31 cellular contexts compared by ENCODE assay signal in the genomic region with DNA sequence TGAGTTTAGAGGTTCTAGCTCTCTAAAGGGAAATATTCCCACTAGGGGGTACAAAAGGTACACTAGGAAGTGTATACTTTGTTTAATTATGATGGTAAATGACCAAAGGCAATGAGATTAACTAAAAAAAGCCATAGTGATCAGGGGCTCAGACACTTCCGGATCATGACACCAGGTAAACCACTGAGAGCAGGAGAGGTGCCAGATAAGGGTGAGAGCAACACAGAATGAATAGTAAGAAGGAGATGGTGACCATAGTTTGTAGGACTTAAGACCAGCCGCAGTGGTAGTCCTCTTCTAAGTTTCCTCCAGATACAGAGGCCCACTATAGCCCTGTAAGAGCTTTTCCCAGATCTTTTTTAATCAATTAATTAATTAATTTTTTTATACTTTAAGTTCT. TPM values are rescaled to one million over a fixed set of nuclear protein-coding genes. Genes with fewer than 3 reads are reported as not detected.
"Had no signal": no experiment of that assay in that cellular context is flagged by ENCODE, and none has a peak within 500 bp of the region (broad histone marks: within the 10 kb centered on the region; RNA-seq: fewer than 3 reads in every experiment).

No MANE protein-coding gene starts in this region.

- H3K9me3 ChIP-seq: stomach, suprapubic skin, testis, thoracic aorta, thyroid gland, tibial artery, tibial nerve, transverse colon, upper lobe of left lung, upper lobe of right lung, uterus, vagina had no signal

- H3K4me1 ChIP-seq: stomach, suprapubic skin, testis, thyroid gland, tibial artery, tibial nerve, transverse colon, upper lobe of left lung, upper lobe of right lung, uterus, vagina had no signal

- ATAC-seq: stimulated activated effector memory CD8-positive, alpha-beta T cell treated with anti-CD3 and anti-CD28 coated beads, Interleukin-12 subunit alpha, Interleukin-12 subunit beta, amount 100 ng/mL, for 72 hours; stimulated activated memory B cell treated with anti-CD40 and anti-IgM and Interleukin-4, amounts not matched to agents 10 μg/mL and 1 μg/mL and 100 μg/mL, for 72 hours; stimulated activated naive B cell treated with anti-CD40 and anti-IgM and Interleukin-4, amounts not matched to agents 10 μg/mL and 1 μg/mL and 100 μg/mL, for 72 hours; stimulated activated naive CD8-positive, alpha-beta T cell treated with anti-CD3 and anti-CD28 coated beads, Interleukin-15, amount 100 ng/mL, for 72 hours; stimulated activated naive CD8-positive, alpha-beta T cell treated with anti-CD3 and anti-CD28 coated beads, Interleukin-15, Interleukin-2, amounts not matched to agents 100 U/mL and 50 U/mL, for 24 hours; upper lobe of right lung had no signal

- H3K27ac ChIP-seq: stomach, suprapubic skin, testis, thoracic aorta, thyroid gland, tibial artery, tibial nerve, transverse colon, upper lobe of left lung, upper lobe of right lung, uterus, vagina had no signal

- DNase-seq: stimulated activated CD4-positive, alpha-beta T cell treated with anti-CD3 and anti-CD28 coated beads, Interleukin-2, amount 100 ng/mL, for 48 hours; stimulated activated CD4-positive, alpha-beta T cell treated with anti-CD3 and anti-CD28 coated beads, Interleukin-4, amount 100 ng/mL, for 1 hour; stimulated activated CD4-positive, alpha-beta T cell treated with anti-CD3 and anti-CD28 coated beads, Interleukin-4, amount 100 ng/mL, for 4 hours; stimulated activated CD8-positive, alpha-beta memory T cell treated with anti-CD3 and anti-CD28 coated beads, Interleukin-4, amount 100 ng/mL, for 48 hours; stimulated activated naive B cell treated with anti-CD40 and anti-IgM and Interleukin-4, amounts not matched to agents 10 μg/mL and 1 μg/mL and 100 μg/mL, for 72 hours; stimulated activated naive CD4-positive, alpha-beta T cell; stimulated activated naive CD4-positive, alpha-beta T cell treated with Interleukin-2 at 50 U/mL for 16 hours; stimulated activated naive CD8-positive, alpha-beta T cell treated with anti-CD3 and anti-CD28 coated beads, Interleukin-15, amount 100 ng/mL, for 72 hours; stimulated activated naive CD8-positive, alpha-beta T cell treated with anti-CD3 and anti-CD28 coated beads, Interleukin-15, Interleukin-2, amounts not matched to agents 100 U/mL and 50 U/mL, for 24 hours; stomach; substantia nigra; testis; thyroid gland; tibial artery; transverse colon; trophoblast cell; upper lobe of left lung; upper lobe of right lung; uterus had no signal

- FAIRE-seq: urothelium cell line had no signal

- H3K4me3 ChIP-seq: stomach, suprapubic skin, testis, thoracic aorta, thyroid gland, tibial artery, tibial nerve, transverse colon, upper lobe of left lung, upper lobe of right lung, uterus, vagina had no signal

- H3K36me3 ChIP-seq: stomach, suprapubic skin, thoracic aorta, thyroid gland, tibial artery, tibial nerve, transverse colon, upper lobe of left lung, upper lobe of right lung, uterus, vagina had no signal

- H3K27me3 ChIP-seq: suprapubic skin, testis, thyroid gland, tibial artery, tibial nerve, transverse colon, upper lobe of left lung, upper lobe of right lung, uterus, vagina had no signal

RNA-seq across cellular contexts. Expression of gene OR2J2, which starts 40.8 kb away (rescaled TPM):
- total RNA-seq: stomach, subcutaneous adipose tissue, suprapubic skin, temporal lobe, thoracic aorta, tibial nerve, transverse colon, upper lobe of left lung, upper lobe of right lung, ureter, urinary bladder, vagina had no signal
- polyA plus RNA-seq: stomach, thymus, urinary bladder had no signal
